Comparison of ENCODE assay signal across 24 cellular contexts in the genomic region with DNA sequence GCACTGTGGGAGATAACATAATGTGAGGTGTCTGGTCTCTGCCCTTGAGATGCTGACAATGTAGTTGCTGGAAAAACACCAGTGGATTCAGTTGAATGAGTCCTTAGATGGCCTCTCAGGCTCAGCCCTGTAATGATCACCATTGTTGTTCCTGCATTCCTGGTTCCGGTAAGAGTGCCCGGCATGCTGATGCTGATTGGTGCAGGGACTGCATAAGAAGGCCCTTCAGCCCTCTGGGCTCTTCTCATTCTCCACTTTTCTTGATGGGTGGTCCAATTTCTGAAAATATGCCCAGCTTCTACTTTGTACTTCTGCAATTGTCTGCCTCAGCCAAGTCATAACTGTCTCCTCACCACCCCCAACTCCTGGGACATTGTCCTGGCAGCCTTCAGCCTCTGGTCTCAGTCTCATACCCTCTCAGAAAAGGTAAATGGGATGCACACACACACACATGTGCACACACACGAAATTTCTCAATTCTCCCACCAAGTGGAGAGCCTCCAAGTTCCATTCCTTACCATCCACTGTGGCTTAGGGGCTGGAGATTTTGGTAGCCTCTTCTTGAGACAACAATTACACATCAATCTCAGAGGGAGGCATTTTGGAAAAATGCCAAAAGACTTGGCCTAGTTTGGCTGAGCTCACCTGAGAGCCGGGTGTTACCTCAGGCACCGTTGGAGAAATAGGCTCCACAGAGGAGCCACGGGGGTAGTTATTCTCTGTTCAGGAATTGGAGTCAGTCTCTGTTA.
DNase-seq lines count a peak whose midpoint lies in the region; ATAC-seq, FAIRE-seq and TF ChIP-seq lines count a peak whose summit lies in the region.
"Had no signal": no experiment of that assay in that cellular context is flagged by ENCODE, and none has a peak within 500 bp of the region (broad histone marks: within the 10 kb centered on the region; RNA-seq: fewer than 3 reads in every experiment).

No MANE protein-coding gene starts in this region.

- H3K27ac ChIP-seq in K562 (ENCODE audit: extremely low read depth, low read depth, low read length) (no peak overlapping the region), stomach (no peak overlapping the region)
- H3K27ac ChIP-seq: adrenal gland, parathyroid adenoma, RWPE1, tibial nerve had no signal

- no peak overlapping the region for H3K9ac ChIP-seq in K562 (ENCODE audit: insufficient read depth in 1 of 2, low read depth in 2 of 2, low read length in 2 of 2)
- H3K9ac ChIP-seq: parathyroid adenoma had no signal

- CTCF ChIA-PET in K562 (lab: Yijun Ruan, JAX; ENCODE audit: low intra/inter-chr PET ratio), result no interaction called here

- BruUV-seq in K562 (replicated peaks; lab: Mats Ljungman, UMichigan), result no TSS peak

- TF ChIP-seq CTCF in K562 (IDR thresholded peaks at IDR 0.05 in 2 of 3, conservative IDR thresholded peaks at IDR 0.05 in 1 of 3; ENCODE audit: insufficient read depth in 2 of 3, low read depth in 1 of 3, low read length in 3 of 3) (no peak), stomach (IDR thresholded peaks at IDR 0.05) (no peak)

- POLR2A ChIA-PET in K562 (lab: Yijun Ruan, JAX), result interaction anchor here (0.8 kb wide), 1 partner anchor 27 kb away, joined by 3 read pairs; no protein-coding TSS in a partner anchor

- intact Hi-C loops in K562 (cut with micrococcal nuclease), result no loop called here
- intact Hi-C loops in stomach (cut with DNase I; ENCODE audit: low total_unique reads), result no loop called here

- H3K79me2 ChIP-seq in K562 (ENCODE audit: control insufficient read depth, insufficient read depth, low read length), result no peaks in the 10 kb centered on the region
- H3K79me2 ChIP-seq: parathyroid adenoma had no signal

- ATAC-seq in K562, result no peak
- ATAC-seq in left lobe of liver, result no peak
- no peak for ATAC-seq in HG03280 (IDR thresholded peaks at IDR 0.05; ENCODE audit: unreplicated experiment)
- ATAC-seq in GM21390 (IDR thresholded peaks at IDR 0.05; ENCODE audit: unreplicated experiment), result no peak
- ATAC-seq: activated CD4-positive, alpha-beta T cell treated with anti-CD3 and anti-CD28 coated beads for 36 hours had no signal

- no peak overlapping the region for H3K4me2 ChIP-seq in K562 (ENCODE audit: insufficient read depth, low read length)

- no peak overlapping the region for H3K4me3 ChIP-seq in K562
- H3K4me3 ChIP-seq in stomach, result no peak overlapping the region
- H3K4me3 ChIP-seq: adrenal gland, heart left ventricle, tibial nerve had no signal

- H3K27me3 ChIP-seq in K562 (ENCODE audit: control insufficient read depth in 2 of 2, insufficient read depth in 2 of 2, low read length in 2 of 2) (no peaks in the 10 kb centered on the region; a peak in 1 of 5 replicates), stomach (no peaks in the 10 kb centered on the region)
- H3K27me3 ChIP-seq: adrenal gland, heart left ventricle, tibial nerve had no signal

- no peaks in the 10 kb centered on the region for H3K9me3 ChIP-seq in K562 (replicated peaks; ENCODE audit: control insufficient read depth, insufficient read depth, low read depth, low read length)
- H3K9me3 ChIP-seq in stomach, result no peaks in the 10 kb centered on the region
- H3K9me3 ChIP-seq: adrenal gland, heart left ventricle, tibial nerve had no signal

- in situ Hi-C loops in K562 (cut with MboI), result no loop called here

- WGBS in K562 (ENCODE audit: insufficient coverage, low coverage, missing lambda C conversion rate), result 3% methylated on average over 6 of the region's 6 CpGs
- WGBS in stomach, 5 donors, result 72 to 80% (median 73%) methylated on average over 6 of the region's 6 CpGs

- H4K20me1 ChIP-seq in K562 (replicated peaks; ENCODE audit: control insufficient read depth, insufficient read depth, low read length), result 0 out of 2 replicates have a peak, but pooled peaks cover under 1% of the 10 kb centered on the region

- no peak for DNase-seq in K562 (ENCODE audit: extremely low read depth in 1 of 4, low spot score in 3 of 4)
- peak; percentile 31 for DNase-seq in left lobe of liver (ENCODE audit: low spot score)
- peak; percentile 14 for DNase-seq in stomach
- DNase-seq in activated CD4-positive, alpha-beta T cell treated with anti-CD3 and anti-CD28 coated beads, Interleukin-2, amount 50 U/mL, for 1 hour, result no peak
- DNase-seq: activated CD4-positive, alpha-beta T cell treated with anti-CD3 and anti-CD28 coated beads for 36 hours; CD4-positive, alpha-beta memory T cell; cortex of kidney; DMS153; Kasumi-1; NCI-H1092 treated with DMSO at 0.1 percent for 48 hours; NCI-H2029 treated with DMSO at 0.1 percent for 48 hours; NCI-H510A; stimulated activated CD4-positive, alpha-beta T cell treated with anti-CD3 and anti-CD28 coated beads, Interleukin-2, amount 100 ng/mL, for 24 hours; stimulated activated naive CD4-positive, alpha-beta T cell treated with Interleukin-2 at 50 U/mL for 16 hours had no signal

- TF ChIP-seq POLR2A in K562 (conservative IDR thresholded peaks at IDR 0.05) (no peak), stomach (IDR thresholded peaks at IDR 0.05) (no peak)

- H3K36me3 ChIP-seq in K562 (ENCODE audit: control insufficient read depth, insufficient read depth, low read length) (no peaks in the 10 kb centered on the region), stomach (no peaks in the 10 kb centered on the region)
- H3K36me3 ChIP-seq: adrenal gland, heart left ventricle, tibial nerve had no signal

- TF ChIP-seq RAD21 in Ishikawa (IDR thresholded peaks at IDR 0.05; ENCODE audit: low read depth) (no peak), K562 (CRISPR knock-in tag; conservative IDR thresholded peaks at IDR 0.05 in 1 of 2, IDR thresholded peaks at IDR 0.05 in 1 of 2) (no peak)

- TF ChIP-seq EP300 in Ishikawa (IDR thresholded peaks at IDR 0.05; ENCODE audit: borderline replicate concordance) (no peak), K562 (IDR thresholded peaks at IDR 0.05; ENCODE audit: low read length) (no peak), stomach (IDR thresholded peaks at IDR 0.05) (no peak)

- H2AFZ ChIP-seq in K562 (ENCODE audit: low read depth, low read length), result no peak overlapping the region
- H2AFZ ChIP-seq: parathyroid adenoma had no signal

- H3K4me1 ChIP-seq in K562 (replicated peaks in 1 of 2; ENCODE audit: control insufficient read depth in 2 of 2, insufficient read depth in 2 of 2, low read length in 2 of 2) (no peaks in the 10 kb centered on the region), stomach (no peaks in the 10 kb centered on the region)
- H3K4me1 ChIP-seq: adrenal gland, parathyroid adenoma had no signal

- no peaks in the 10 kb centered on the region for H3K9me1 ChIP-seq in K562 (ENCODE audit: control insufficient read depth, insufficient read depth, low read length)

- FAIRE-seq in K562 (lab: Jason Lieb, UNC), result no peak
- FAIRE-seq: endometrium, H54 had no signal

TF ChIP-seq in Ishikawa, 13 proteins besides CTCF, POLR2A, EP300 and RAD21:
- TF ChIP-seq NFIC (IDR thresholded peaks at IDR 0.05), result peak; percentile 67
- TF ChIP-seq YY1 (IDR thresholded peaks at IDR 0.05; ENCODE audit: low read depth), result no peak
- no peak for TF ChIP-seq TAF1 (IDR thresholded peaks at IDR 0.05; ENCODE audit: low read depth)

TF ChIP-seq in K562, 482 proteins besides CTCF, POLR2A, EP300 and RAD21:
- TF ChIP-seq, protein P1, sequence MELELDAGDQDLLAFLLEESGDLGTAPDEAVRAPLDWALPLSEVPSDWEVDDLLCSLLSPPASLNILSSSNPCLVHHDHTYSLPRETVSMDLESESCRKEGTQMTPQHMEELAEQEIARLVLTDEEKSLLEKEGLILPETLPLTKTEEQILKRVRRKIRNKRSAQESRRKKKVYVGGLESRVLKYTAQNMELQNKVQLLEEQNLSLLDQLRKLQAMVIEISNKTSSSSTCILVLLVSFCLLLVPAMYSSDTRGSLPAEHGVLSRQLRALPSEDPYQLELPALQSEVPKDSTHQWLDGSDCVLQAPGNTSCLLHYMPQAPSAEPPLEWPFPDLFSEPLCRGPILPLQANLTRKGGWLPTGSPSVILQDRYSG (tag; conservative IDR thresholded peaks at IDR 0.05; ENCODE audit: low read depth), result no peak
- TF ChIP-seq NFIC (IDR thresholded peaks at IDR 0.05), result peak; percentile 61

Comparison
In these comparisons a context has a peak if more than half of its experiments do, and no peak if none do; other contexts are left out.
1. DNase-seq: peak in left lobe of liver (single experiment) and stomach (single experiment); none in K562 (0 of 4) and activated CD4-positive, alpha-beta T cell treated with anti-CD3 and anti-CD28 coated beads, Interleukin-2, amount 50 U/mL, for 1 hour (single experiment).